In the genomic region with DNA sequence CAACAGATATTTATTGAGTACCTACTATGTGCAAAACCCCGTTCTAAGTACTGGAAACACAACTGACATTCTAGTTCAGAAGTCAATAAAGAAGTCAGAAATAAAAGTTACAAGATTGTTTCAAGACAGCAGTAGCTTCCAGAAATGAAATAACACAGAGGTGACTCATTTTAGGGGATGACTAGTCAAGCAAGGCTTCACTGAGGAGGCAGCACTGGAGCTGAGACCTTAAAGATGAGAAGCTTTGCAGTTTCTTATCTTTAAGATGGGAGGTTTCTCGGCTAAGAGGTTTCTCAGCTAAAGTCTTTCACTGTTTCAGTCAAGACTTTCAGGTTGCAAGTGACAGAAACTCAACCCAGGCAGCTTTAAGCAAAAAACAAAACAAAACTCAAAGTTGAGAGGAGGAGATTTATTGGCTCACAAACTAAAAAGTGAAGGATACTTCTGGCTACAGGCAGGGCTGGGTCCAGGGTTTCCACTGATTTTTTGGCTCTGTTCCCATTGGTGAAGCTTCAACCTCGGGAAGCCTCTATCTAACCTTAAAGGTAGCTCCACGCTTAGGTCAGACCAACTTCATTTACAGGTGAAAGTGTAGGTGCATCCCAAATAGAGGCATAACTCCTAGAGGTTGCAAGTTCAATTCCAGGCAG, we compare ENCODE assay signal across 9 cellular contexts. TPM values are rescaled to one million over a fixed set of nuclear protein-coding genes. Genes with fewer than 3 reads are reported as not detected.
DNase-seq lines count a peak whose midpoint lies in the region; ATAC-seq, FAIRE-seq and TF ChIP-seq lines count a peak whose summit lies in the region.
"Had no signal": no experiment of that assay in that cellular context is flagged by ENCODE, and none has a peak within 500 bp of the region (broad histone marks: within the 10 kb centered on the region; RNA-seq: fewer than 3 reads in every experiment).

No MANE protein-coding gene starts in this region.

- H2BK20ac ChIP-seq in IMR-90 (ENCODE audit: low read depth, low read length) = peak overlapping the region; percentile 84

- H3K27me3 ChIP-seq in left ventricle myocardium inferior (ENCODE audit: low read depth) (peaks cover 10% of the 10 kb centered on the region), IMR-90 (ENCODE audit: control insufficient read depth, insufficient read depth, low read length) (no peaks in the 10 kb centered on the region), esophagus (ENCODE audit: control insufficient read depth in 1 of 2, insufficient read depth in 2 of 2, low read length in 2 of 2) (no peaks in the 10 kb centered on the region)

- no peaks in the 10 kb centered on the region for H3K36me3 Mint-ChIP-seq in Calu3 (ENCODE audit: insufficient read depth, unreplicated experiment)

- H2AK9ac ChIP-seq in IMR-90 (replicated peaks; ENCODE audit: low read depth, low read length, poor library complexity) = peak overlapping the region; percentile 10

- ATAC-seq in left ventricle myocardium superior = peak; percentile 35
- ATAC-seq in IMR-90 (ENCODE audit: low read depth) = peak; percentile 86

- no peaks in the 10 kb centered on the region for H3K79me1 ChIP-seq in IMR-90 (ENCODE audit: low read depth in 1 of 2, low read length in 2 of 2)

- peak overlapping the region; percentile 72; the same call in 1 of the 2 replicates for H3K18ac ChIP-seq in IMR-90 (ENCODE audit: low read depth, low read length)

- no peak overlapping the region for H3K4me3 Mint-ChIP-seq in Calu3 (ENCODE audit: low read depth, unreplicated experiment)

- peaks cover 44% of the 10 kb centered on the region for H3K27me3 Mint-ChIP-seq in Calu3 (ENCODE audit: unreplicated experiment)

- TF ChIP-seq POLR2A in IMR-90 (IDR thresholded peaks at IDR 0.05; ENCODE audit: low read depth, low read length) = no peak

- H2AFZ ChIP-seq in IMR-90 (replicated peaks; ENCODE audit: low read length, poor library complexity) = no peak overlapping the region

- DNase-seq in left ventricle myocardium superior = no peak
- DNase-seq in left ventricle myocardium inferior = no peak
- peak; percentile 92 for DNase-seq in IMR-90
- peak; percentile 47 for DNase-seq in urothelium cell line (ENCODE audit: low spot score)
- DNase-seq in NCI-H748 treated with DMSO at 0.1 percent for 48 hours (lab: John Stamatoyannopoulos, UW) = no peak
- DNase-seq in Calu3 = no peak
- DNase-seq in activated effector memory CD4-positive, alpha-beta T cell treated with Interleukin-2 at 50 U/mL for 16 hours = no peak
- DNase-seq: activated effector memory CD4-positive, alpha-beta T cell treated with anti-CD3 and anti-CD28 coated beads, Interleukin-2, amount 50 U/mL, for 16 hours had no signal

- TF ChIP-seq CTCF in left ventricle myocardium inferior (IDR thresholded peaks at IDR 0.05; ENCODE audit: borderline replicate concordance) (no peak), IMR-90 (conservative IDR thresholded peaks at IDR 0.05; ENCODE audit: low read depth, low read length) (no peak), Calu3 (IDR thresholded peaks at IDR 0.05; ENCODE audit: unreplicated experiment) (no peak)

- H3K4me1 ChIP-seq in left ventricle myocardium inferior (peaks cover 15% of the 10 kb centered on the region), IMR-90 (ENCODE audit: control insufficient read depth, insufficient read depth, low read length) (peaks cover 18% of the 10 kb centered on the region), esophagus (ENCODE audit: control insufficient read depth in 2 of 2, insufficient read depth in 2 of 2, low read length in 1 of 2) (peaks cover 0 to 3% of the 10 kb centered on the region in 2 donors)

- H2AK5ac ChIP-seq in IMR-90 (ENCODE audit: low read depth, low read length) = peak overlapping the region; percentile 60; the same call in 1 of the 2 replicates

- peak; percentile 6; the same call in 1 of the 2 replicates for TF ChIP-seq RAD21 in IMR-90 (IDR thresholded peaks at IDR 0.05; ENCODE audit: low read length)

- dilution Hi-C loops in IMR-90 (cut with HindIII; ENCODE audit: low sequenced_read_pairs, unreplicated experiment) = no loop called here

- H2BK120ac ChIP-seq in IMR-90 (ENCODE audit: low read depth, low read length) = peak overlapping the region; percentile 89

- no peaks in the 10 kb centered on the region for H3K9me3 ChIP-seq in left ventricle myocardium inferior (replicated peaks)
- no peaks in the 10 kb centered on the region for H3K9me3 ChIP-seq in IMR-90 (ENCODE audit: control insufficient read depth, insufficient read depth, low read length)
- no peaks in the 10 kb centered on the region for H3K9me3 ChIP-seq in esophagus (ENCODE audit: control insufficient read depth in 2 of 2, insufficient read depth in 1 of 2, low read depth in 1 of 2, low read length in 1 of 2)

- intact Hi-C loops in left ventricle myocardium superior (cut with micrococcal nuclease) = no loop called here
- intact Hi-C loops in left ventricle myocardium inferior (cut with micrococcal nuclease) = no loop called here
- intact Hi-C loops in IMR-90 (cut with micrococcal nuclease) = no loop called here
- intact Hi-C loops in Calu3 (cut with micrococcal nuclease; ENCODE audit: unreplicated experiment) = no loop called here

- peak overlapping the region; percentile 23 to 92; a peak in 3 of 4 replicates for H4K8ac ChIP-seq in IMR-90 (ENCODE audit: low read depth in 2 of 2, low read length in 2 of 2)

- H3K4ac ChIP-seq in IMR-90 (ENCODE audit: low read depth, low read length) = peak overlapping the region; percentile 48

- BruUV-seq in IMR-90 (replicated peaks; lab: Mats Ljungman, UMichigan) (no TSS peak), Calu3 (replicated peaks; lab: Mats Ljungman, UMichigan) (no TSS peak)

- H2BK5ac ChIP-seq in IMR-90 (ENCODE audit: low read depth, low read length, poor library complexity, severe bottlenecking) = peak overlapping the region; percentile 72

- peaks cover 9% of the 10 kb centered on the region for H3K4me1 Mint-ChIP-seq in Calu3 (ENCODE audit: low read depth, unreplicated experiment)

- H3K36me3 ChIP-seq in left ventricle myocardium inferior (no peaks in the 10 kb centered on the region), IMR-90 (ENCODE audit: control insufficient read depth, insufficient read depth, low read length) (no peaks in the 10 kb centered on the region), esophagus (ENCODE audit: control insufficient read depth in 2 of 2, insufficient read depth in 2 of 2, low read length in 1 of 2) (no peaks in the 10 kb centered on the region)

- CTCF ChIA-PET in IMR-90 (lab: Yijun Ruan, JAX) (interaction anchor here (0.6 to 1.0 kb wide), 2 partner anchors 1129 to 1921 kb away, joined by 3 read pairs; no protein-coding TSS in a partner anchor), Calu3 (lab: Charles Lee) (interaction anchor here (0.8 to 1.0 kb wide), 2 partner anchors 66 to 73 kb away, joined by 3 read pairs; no protein-coding TSS in a partner anchor)

- peak overlapping the region; percentile 75; the same call in 1 of the 2 replicates for H4K91ac ChIP-seq in IMR-90 (ENCODE audit: insufficient read depth, low read depth, low read length)

- no CpG with 5 or more reads among the region's 4 CpGs for WGBS in IMR-90 (ENCODE audit: extremely low coverage in 2 of 2, insufficient read length in 1 of 2), 2 experiments
- WGBS in esophagus, 2 donors = 55 to 59% methylated on average over 4 of the region's 4 CpGs

- H4K5ac ChIP-seq in IMR-90 (ENCODE audit: low read depth, low read length) = peak overlapping the region; percentile 41; the same call in 1 of the 2 replicates

- no peak overlapping the region for H3K4me3 ChIP-seq in left ventricle myocardium inferior
- H3K4me3 ChIP-seq in IMR-90 (ENCODE audit: insufficient read depth, low read depth, low read length) = no peak overlapping the region
- no peak overlapping the region for H3K4me3 ChIP-seq in esophagus (ENCODE audit: low read depth in 1 of 2, low read length in 2 of 2)

- in situ Hi-C loops in IMR-90 (cut with MboI; ENCODE audit: low sequenced_read_pairs) = loop anchor here (25.0 kb wide), 1 partner anchor 841 kb away; no protein-coding TSS in a partner anchor

- H3K27ac ChIP-seq in left ventricle myocardium inferior (replicated peaks) = no peak overlapping the region
- H3K27ac ChIP-seq in IMR-90 (ENCODE audit: insufficient read depth, low read length) = peak overlapping the region; percentile 71
- H3K27ac ChIP-seq in esophagus (ENCODE audit: low read depth in 2 of 2, low read length in 1 of 2) = peak overlapping the region; percentile 1 to 77

- peak overlapping the region; percentile 46; the same call in 1 of the 2 replicates for H3K56ac ChIP-seq in IMR-90 (ENCODE audit: extremely low read depth, insufficient read depth, low read length)

- POLR2A ChIA-PET in IMR-90 (lab: Charles Lee; ENCODE audit: unreplicated experiment) = no interaction called here

- H3K9me3 Mint-ChIP-seq in Calu3 (ENCODE audit: low read depth, unreplicated experiment) = no peaks in the 10 kb centered on the region

- peaks cover 8% of the 10 kb centered on the region; the same call in 1 of the 2 replicates for H3K9me1 ChIP-seq in IMR-90 (ENCODE audit: insufficient read depth, low read length)

- H4K20me1 ChIP-seq in IMR-90 (ENCODE audit: insufficient read depth, low read length) = no peaks in the 10 kb centered on the region

- 0 out of 2 replicates have a peak overlapping the region, but pooled peaks have one; percentile 2 for H3K9ac ChIP-seq in IMR-90 (ENCODE audit: low read depth, low read length)

- H3K27ac Mint-ChIP-seq in Calu3 (ENCODE audit: unreplicated experiment) = no peak overlapping the region

- H3K4me2 ChIP-seq in IMR-90 (ENCODE audit: low read depth, low read length) = peak overlapping the region; percentile 87

- peak overlapping the region; percentile 0; the same call in 1 of the 2 replicates for H3K14ac ChIP-seq in IMR-90 (replicated peaks; ENCODE audit: low read depth, low read length)

- peak overlapping the region; percentile 91; the same call in 2 of the 3 replicates for H2BK15ac ChIP-seq in IMR-90 (ENCODE audit: low read depth, low read length)

- H3K23ac ChIP-seq in IMR-90 (ENCODE audit: low read depth, low read length) = no peak overlapping the region

- FAIRE-seq in urothelium cell line (lab: Jason Lieb, UNC) = no peak

RNA-seq across cellular contexts. Expression of a gene that starts 7.4 kb away (rescaled TPM):
- 88.7 TPM for total RNA-seq in left ventricle myocardium superior
- total RNA-seq in left ventricle myocardium inferior = 87.4 TPM
- 164 and 240 TPM in 2 replicates for total RNA-seq in IMR-90 (2012; rRNA removed)
- polyA plus RNA-seq in IMR-90 (2012; rRNA removed) = 567 and 574 TPM in 2 replicates
- polyA plus RNA-seq in IMR-90 (2012; cell fraction: cytosol; rRNA removed) = 665 and 744 TPM in 2 replicates
- polyA plus RNA-seq in IMR-90 (2012; cell fraction: nucleus; rRNA removed; ENCODE audit: low replicate concordance) = 209 and 252 TPM in 2 replicates
- 10 to 100 TPM in 1 of 2 donors, 1 to 10 TPM in 1; 3.3 to 11.0 TPM for polyA plus RNA-seq in esophagus
- total RNA-seq in Calu3 (2022) = not detected in 2 replicates

RNA-seq across cellular contexts. Expression of a gene that starts 37.3 kb away (rescaled TPM):
- total RNA-seq in left ventricle myocardium superior (8.3 TPM), left ventricle myocardium inferior (6.9 TPM), IMR-90 (2012; rRNA removed) (8.6 and 15.6 TPM in 2 replicates), Calu3 (2022) (3.9 and 10.0 TPM in 2 replicates)
- polyA plus RNA-seq in IMR-90 (2012; rRNA removed) (6.0 and 8.7 TPM in 2 replicates), esophagus (1 to 10 TPM; 3.5 to 5.0 TPM)
- polyA plus RNA-seq in IMR-90 (2012; cell fraction: cytosol; rRNA removed) = 3.1 and 7.7 TPM in 2 replicates
- 16.6 and 16.7 TPM in 2 replicates for polyA plus RNA-seq in IMR-90 (2012; cell fraction: nucleus; rRNA removed; ENCODE audit: low replicate concordance)

Comparison
In these comparisons a context has a peak if more than half of its experiments do, and no peak if none do; other contexts are left out.
1. DNase-seq: peak in IMR-90 (single experiment) and urothelium cell line (single experiment); none in left ventricle myocardium superior (single experiment), left ventricle myocardium inferior (single experiment), NCI-H748 treated with DMSO at 0.1 percent for 48 hours (single experiment), Calu3 (single experiment) and activated effector memory CD4-positive, alpha-beta T cell treated with Interleukin-2 at 50 U/mL for 16 hours (single experiment).
2. RNA of a gene that starts 7.4 kb away (total RNA-seq): 164 to 240 TPM in IMR-90, 88.7 TPM in left ventricle myocardium superior (single experiment) and 87.4 TPM in left ventricle myocardium inferior (single experiment); not detected in Calu3; every median in the first group is over 10 times any median in the second.